Comparison of ENCODE assay signal across 20 cellular contexts in the genomic region with DNA sequence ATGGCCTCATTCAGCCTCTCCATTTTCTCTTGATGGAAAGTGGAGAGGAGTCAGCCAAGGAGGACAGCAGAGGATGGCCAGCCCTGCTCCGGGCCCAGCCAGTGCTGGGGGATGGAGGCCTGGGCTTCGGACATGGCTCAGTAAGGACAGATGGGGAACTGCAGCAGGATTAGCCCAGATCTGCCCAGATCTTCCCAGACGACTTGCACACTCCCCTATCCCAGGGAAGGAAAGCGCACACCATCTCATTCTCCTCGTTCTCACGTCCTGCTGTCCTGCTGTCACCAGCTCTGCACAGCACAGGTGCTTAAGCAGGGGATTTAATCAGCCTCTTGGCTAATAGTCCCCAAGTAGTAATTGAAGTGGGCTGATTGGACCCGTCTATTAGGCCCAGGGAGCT.
"Had no signal": no experiment of that assay in that cellular context is flagged by ENCODE, and none has a peak within 500 bp of the region (broad histone marks: within the 10 kb centered on the region; RNA-seq: fewer than 3 reads in every experiment).

No MANE protein-coding gene starts in this region.

- H3K27ac ChIP-seq: cardiac muscle cell, upper lobe of left lung had no signal

- H3K27me3 ChIP-seq: cardiac muscle cell, upper lobe of left lung had no signal

- H3K4me3 ChIP-seq: cardiac muscle cell, lung, upper lobe of left lung had no signal

- H3K9me3 ChIP-seq: upper lobe of left lung had no signal

- ATAC-seq: activated T-cell treated with anti-CD3 and anti-CD28 coated beads, Interleukin-2, amount 50 U/mL, for 72 hours; left lobe of liver; T-helper 17 cell had no signal

- H3K36me3 ChIP-seq: cardiac muscle cell, upper lobe of left lung had no signal

- DNase-seq: activated CD4-positive, alpha-beta T cell treated with anti-CD3 and anti-CD28 coated beads for 4 hours; activated CD4-positive, alpha-beta T cell treated with anti-CD3 and anti-CD28 coated beads, Interleukin-2, amount 50 U/mL, for 48 hours; activated CD4-positive, CD25-positive, alpha-beta regulatory T cell; activated CD8-positive, alpha-beta memory T cell treated with anti-CD3 and anti-CD28 coated beads, Interleukin-2, amount 50 U/mL, for 48 hours; activated effector memory CD4-positive, alpha-beta T cell treated with Interleukin-2 at 50 U/mL for 16 hours; activated naive CD4-positive, alpha-beta T cell treated with anti-CD3 and anti-CD28 coated beads for 36 hours; activated naive CD8-positive, alpha-beta T cell treated with anti-CD3 and anti-CD28 coated beads, Interleukin-2, amount 10 ng/mL, durations not matched to agents 7 days and 5 days; activated T-cell treated with anti-CD3 and anti-CD28 coated beads, Interleukin-2, amount 50 U/mL, for 72 hours; amniotic stem cell; cortex of kidney; effector CD4-positive, alpha-beta T cell; immature natural killer cell; naive B cell; stimulated activated CD4-positive, alpha-beta T cell treated with anti-CD3 and anti-CD28 coated beads, Interleukin-4, amount 100 ng/mL, for 24 hours; stimulated activated naive CD4-positive, alpha-beta T cell treated with Interleukin-2 at 50 U/mL for 16 hours; T-helper 17 cell had no signal
